ENCODE assay signal across 26 cellular contexts in genomic region chr10:89095701-89096391, GRCh38.
"Had no signal": no experiment of that assay in that cellular context is flagged by ENCODE, and none has a peak within 500 bp of the region (broad histone marks: within the 10 kb centered on the region; RNA-seq: fewer than 3 reads in every experiment).

No MANE protein-coding gene starts in this region.

- H3K36me3 Mint-ChIP-seq: activated naive CD4-positive, alpha-beta T cell treated with anti-CD3 and anti-CD28 coated beads, Interleukin-2, amount 50 U/mL, for 72 hours had no signal

- H3K4me3 Mint-ChIP-seq: activated CD4-positive, alpha-beta memory T cell treated with anti-CD3 and anti-CD28 coated beads, Interleukin-2, amount 10 ng/mL, durations not matched to agents 7 days and 5 days; activated CD4-positive, alpha-beta T cell treated with anti-CD3 and anti-CD28 coated beads for 36 hours had no signal

- H3K4me1 ChIP-seq: SJCRH30 had no signal

- H3K27me3 ChIP-seq: brain microvascular endothelial cell, cardiac muscle cell, SJCRH30 had no signal

- H3K9me3 Mint-ChIP-seq: activated CD4-positive, alpha-beta memory T cell treated with anti-CD3 and anti-CD28 coated beads, Interleukin-2, amount 10 ng/mL, durations not matched to agents 7 days and 5 days; activated naive CD4-positive, alpha-beta T cell treated with anti-CD3 and anti-CD28 coated beads, Interleukin-2, amount 50 U/mL, for 72 hours had no signal

- H3K27ac ChIP-seq: brain microvascular endothelial cell, cardiac muscle cell, KMS-11, SJCRH30, WERI-Rb-1 had no signal

- H3K4me3 ChIP-seq: cardiac muscle cell, SJCRH30 had no signal

- H3K36me3 ChIP-seq: brain microvascular endothelial cell, cardiac muscle cell, SJCRH30, WERI-Rb-1 had no signal

- H3K9me3 ChIP-seq: SJCRH30, SK-N-SH had no signal

- H3K27ac Mint-ChIP-seq: activated CD4-positive, alpha-beta memory T cell treated with anti-CD3 and anti-CD28 coated beads, Interleukin-2, amount 10 ng/mL, durations not matched to agents 7 days and 5 days; activated CD4-positive, alpha-beta T cell treated with anti-CD3 and anti-CD28 coated beads for 36 hours; activated naive CD4-positive, alpha-beta T cell treated with anti-CD3 and anti-CD28 coated beads, Interleukin-2, amount 50 U/mL, for 72 hours had no signal

- DNase-seq: activated CD4-positive, alpha-beta memory T cell treated with anti-CD3 and anti-CD28 coated beads, Interleukin-2, amount 10 ng/mL, durations not matched to agents 7 days and 5 days; activated CD4-positive, alpha-beta T cell treated with anti-CD3 and anti-CD28 coated beads for 36 hours; activated CD4-positive, alpha-beta T cell treated with anti-CD3 and anti-CD28 coated beads, Interleukin-2, amount 50 U/mL, for 1 hour; activated CD8-positive, alpha-beta memory T cell treated with anti-CD3 and anti-CD28 coated beads, Interleukin-2, amount 50 U/mL, for 48 hours; activated effector memory CD4-positive, alpha-beta T cell treated with Interleukin-2 at 50 U/mL for 16 hours; activated naive CD4-positive, alpha-beta T cell treated with Interleukin-2 at 50 U/mL for 16 hours; activated T-cell treated with anti-CD3 and anti-CD28 coated beads, Interleukin-2, amount 50 U/mL, for 1 hour; brain microvascular endothelial cell; NCI-H1092; NCI-H1417; NCI-H1930; NCI-H2171; NCI-H2227 treated with DMSO at 0.1 percent for 48 hours; NCI-H446 treated with DMSO at 0.1 percent for 48 hours; NCI-H524 treated with DMSO at 0.1 percent for 48 hours; NCI-H774; Right ventricle myocardium superior; RPMI8226; SJCRH30; SK-N-SH; T-helper 1 cell; WERI-Rb-1 had no signal

- ATAC-seq: activated CD4-positive, alpha-beta T cell treated with anti-CD3 and anti-CD28 coated beads for 36 hours; activated naive CD4-positive, alpha-beta T cell treated with anti-CD3 and anti-CD28 coated beads, Interleukin-2, amount 50 U/mL, for 72 hours; Panc1 had no signal
